ENCODE assay signal across 26 cellular contexts in genomic region chr1:67514299-67514698, GRCh38.
"Had no signal": no experiment of that assay in that cellular context is flagged by ENCODE, and none has a peak within 500 bp of the region (broad histone marks: within the 10 kb centered on the region; RNA-seq: fewer than 3 reads in every experiment).

No MANE protein-coding gene starts in this region.

- H3K36me3 ChIP-seq: breast epithelium, Peyer's patch, SJSA1 had no signal

- H3K4me1 Mint-ChIP-seq: activated CD4-positive, alpha-beta T cell treated with anti-CD3 and anti-CD28 coated beads, Interleukin-2, amount 10 ng/mL, durations not matched to agents 7 days and 5 days; activated naive CD8-positive, alpha-beta T cell treated with anti-CD3 and anti-CD28 coated beads, Interleukin-2, amount 10 ng/mL, durations not matched to agents 7 days and 5 days; activated T-helper 17 cell treated with anti-CD3 and anti-CD28 coated beads, Interleukin-2, amount 50 U/mL, for 72 hours had no signal

- DNase-seq: activated CD4-positive, alpha-beta memory T cell treated with anti-CD3 and anti-CD28 coated beads for 36 hours; activated CD4-positive, alpha-beta T cell treated with anti-CD3 and anti-CD28 coated beads, Interleukin-2, amount 10 ng/mL, durations not matched to agents 7 days and 5 days; activated CD4-positive, CD25-positive, alpha-beta regulatory T cell; activated CD8-positive, alpha-beta memory T cell treated with anti-CD3 and anti-CD28 coated beads for 24 hours; activated naive CD4-positive, alpha-beta T cell treated with anti-CD3 and anti-CD28 coated beads, Interleukin-2, amount 50 U/mL, for 16 hours; activated naive CD8-positive, alpha-beta T cell treated with anti-CD3 and anti-CD28 coated beads, Interleukin-2, amount 10 ng/mL, durations not matched to agents 7 days and 5 days; activated T-cell treated with anti-CD3 and anti-CD28 coated beads, Interleukin-2, amount 50 U/mL, for 4 hours; aorta; caudate nucleus; KG1; NCI-H1048; NCI-H1930; NCI-H2171; NCI-H2227 treated with DMSO at 0.1 percent for 48 hours; NCI-H510A; NCI-H69; NK-92 treated with Interleukin-12 subunit alpha and Interleukin-12 subunit beta, amount 100 ng/mL, for 24 hours; Peyer's patch; SHP77 had no signal

- ATAC-seq: activated T-cell treated with anti-CD3 and anti-CD28 coated beads, Interleukin-2, amount 50 U/mL, for 4 hours; activated T-helper 17 cell treated with anti-CD3 and anti-CD28 coated beads, Interleukin-2, amount 50 U/mL, for 72 hours; SK-N-SH treated with all-trans-retinoic acid at 6 μM for 48 hours had no signal

- H3K27ac Mint-ChIP-seq: activated CD4-positive, alpha-beta memory T cell treated with anti-CD3 and anti-CD28 coated beads for 36 hours; activated CD4-positive, alpha-beta T cell treated with anti-CD3 and anti-CD28 coated beads, Interleukin-2, amount 10 ng/mL, durations not matched to agents 7 days and 5 days; activated naive CD8-positive, alpha-beta T cell treated with anti-CD3 and anti-CD28 coated beads, Interleukin-2, amount 10 ng/mL, durations not matched to agents 7 days and 5 days; activated T-helper 17 cell treated with anti-CD3 and anti-CD28 coated beads, Interleukin-2, amount 50 U/mL, for 72 hours; T-helper 1 cell treated with Interleukin-12 subunit alpha and Interleukin-12 subunit beta and Interleukin-4 antibody, amounts not matched to agents 30 μg/mL and 1 μg/mL, for 36 hours had no signal

- H3K27me3 ChIP-seq: breast epithelium, Peyer's patch, SJSA1 had no signal

- FAIRE-seq: TTC549 had no signal

- H3K27ac ChIP-seq: breast epithelium, Peyer's patch, SJSA1, VCaP had no signal

- H3K36me3 Mint-ChIP-seq: activated CD4-positive, alpha-beta memory T cell treated with anti-CD3 and anti-CD28 coated beads for 36 hours; activated naive CD8-positive, alpha-beta T cell treated with anti-CD3 and anti-CD28 coated beads, Interleukin-2, amount 10 ng/mL, durations not matched to agents 7 days and 5 days had no signal

- H3K4me3 ChIP-seq: breast epithelium, Peyer's patch, SJSA1 had no signal

- H3K4me1 ChIP-seq: breast epithelium, Peyer's patch, SJSA1 had no signal

- H3K4me3 Mint-ChIP-seq: activated CD4-positive, alpha-beta memory T cell treated with anti-CD3 and anti-CD28 coated beads for 36 hours; activated CD4-positive, alpha-beta T cell treated with anti-CD3 and anti-CD28 coated beads, Interleukin-2, amount 10 ng/mL, durations not matched to agents 7 days and 5 days; activated naive CD8-positive, alpha-beta T cell treated with anti-CD3 and anti-CD28 coated beads, Interleukin-2, amount 10 ng/mL, durations not matched to agents 7 days and 5 days; activated T-cell treated with anti-CD3 and anti-CD28 coated beads, Interleukin-2, amount 50 U/mL, for 4 hours; activated T-helper 17 cell treated with anti-CD3 and anti-CD28 coated beads, Interleukin-2, amount 50 U/mL, for 72 hours; T-helper 1 cell treated with Interleukin-12 subunit alpha and Interleukin-12 subunit beta and Interleukin-4 antibody, amounts not matched to agents 30 μg/mL and 1 μg/mL, for 36 hours had no signal

- H3K27me3 Mint-ChIP-seq: activated CD4-positive, alpha-beta T cell treated with anti-CD3 and anti-CD28 coated beads, Interleukin-2, amount 10 ng/mL, durations not matched to agents 7 days and 5 days had no signal
